ENCODE assay signal across 22 cellular contexts in the genomic region with DNA sequence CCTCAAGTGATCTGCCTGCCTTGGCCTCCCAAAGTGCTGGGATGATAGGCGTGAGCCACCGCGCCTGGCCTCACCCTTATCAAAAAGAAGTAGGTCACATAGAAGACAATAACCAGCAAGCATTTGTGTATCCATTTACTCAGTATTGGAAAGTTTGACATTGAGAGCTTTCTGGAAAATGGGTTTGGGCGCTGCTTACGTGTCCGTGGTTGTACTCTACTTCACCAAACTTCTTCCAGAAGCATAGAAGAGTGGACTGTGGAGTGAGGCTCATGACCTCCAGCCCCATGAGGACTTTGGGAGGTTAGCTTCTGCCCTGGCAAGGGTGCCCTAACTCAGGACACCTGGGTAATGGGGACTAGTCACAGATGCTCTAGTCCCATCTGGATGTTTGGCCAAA. TPM values are rescaled to one million over a fixed set of nuclear protein-coding genes. Genes with fewer than 3 reads are reported as not detected.
DNase-seq lines count a peak whose midpoint lies in the region; ATAC-seq, FAIRE-seq and TF ChIP-seq lines count a peak whose summit lies in the region.
"Had no signal": no experiment of that assay in that cellular context is flagged by ENCODE, and none has a peak within 500 bp of the region (broad histone marks: within the 10 kb centered on the region; RNA-seq: fewer than 3 reads in every experiment).

No MANE protein-coding gene starts in this region.

- no TSS peak for BruUV-seq in HCT116 (replicated peaks; lab: Mats Ljungman, UMichigan)

- CTCF ChIA-PET in HCT116 (lab: Charles Lee), result interaction anchor here (1.4 kb wide), 1 partner anchor 17 kb away, joined by 5 read pairs; no protein-coding TSS in a partner anchor

- H3K4me2 ChIP-seq in HCT116 (ENCODE audit: low read length) (peak overlapping the region; percentile 37), astrocyte (ENCODE audit: low read length) (peak overlapping the region; percentile 13)

- RAD21 ChIA-PET in HCT116 (lab: Charles Lee; ENCODE audit: low non-redundant PET in 1 of 2, low total read pairs in 2 of 2, uncharacterized antibody in 2 of 2, unreplicated experiment in 2 of 2), result no interaction called here

- H4K20me1 ChIP-seq in HCT116 (ENCODE audit: insufficient read depth) (no peaks in the 10 kb centered on the region), astrocyte (ENCODE audit: insufficient read depth, low read length) (peaks cover 8% of the 10 kb centered on the region)

- no peak overlapping the region for H3K27ac Mint-ChIP-seq in astrocyte (ENCODE audit: unreplicated experiment)
- H3K27ac Mint-ChIP-seq in activated naive CD4-positive, alpha-beta T cell treated with anti-CD3 and anti-CD28 coated beads, Interleukin-2, amount 50 U/mL, for 72 hours, result no peak overlapping the region
- H3K27ac Mint-ChIP-seq: activated naive CD8-positive, alpha-beta T cell treated with anti-CD3 and anti-CD28 coated beads, Interleukin-2, amount 50 U/mL, for 24 hours had no signal

- H3K36me3 ChIP-seq in HCT116 (ENCODE audit: control insufficient read depth in 1 of 2, insufficient read depth in 2 of 2, low read length in 2 of 2), result no peaks in the 10 kb centered on the region
- no peaks in the 10 kb centered on the region for H3K36me3 ChIP-seq in astrocyte (ENCODE audit: insufficient read depth, low read length)
- no peaks in the 10 kb centered on the region for H3K36me3 ChIP-seq in liver (ENCODE audit: control insufficient read depth in 4 of 4, insufficient read depth in 3 of 4, low read depth in 1 of 4, low read length in 3 of 4)
- no peaks in the 10 kb centered on the region for H3K36me3 ChIP-seq in thyroid gland
- H3K36me3 ChIP-seq: pancreas, suprapubic skin had no signal

- H3K9me2 ChIP-seq in HCT116 (ENCODE audit: insufficient read depth), result no peaks in the 10 kb centered on the region

- peaks cover 2% of the 10 kb centered on the region for H3K36me3 Mint-ChIP-seq in astrocyte (ENCODE audit: low read depth, unreplicated experiment)
- H3K36me3 Mint-ChIP-seq in activated naive CD4-positive, alpha-beta T cell treated with anti-CD3 and anti-CD28 coated beads, Interleukin-2, amount 50 U/mL, for 72 hours, result peaks cover 4 to 6% of the 10 kb centered on the region in 2 donors
- H3K36me3 Mint-ChIP-seq: memory B cell had no signal

- TF ChIP-seq RAD21 in HCT116 (IDR thresholded peaks at IDR 0.05; ENCODE audit: low read depth), result no peak
- TF ChIP-seq RAD21 in liver (IDR thresholded peaks at IDR 0.05), result no peak

- no peaks in the 10 kb centered on the region for H3K4me1 Mint-ChIP-seq in astrocyte (ENCODE audit: low read depth, unreplicated experiment)

- H3K27me3 ChIP-seq in HCT116 (ENCODE audit: insufficient read depth, low read length), result no peaks in the 10 kb centered on the region
- H3K27me3 ChIP-seq in astrocyte (ENCODE audit: insufficient read depth, low read length), result no peaks in the 10 kb centered on the region
- no peaks in the 10 kb centered on the region for H3K27me3 ChIP-seq in liver (ENCODE audit: control insufficient read depth in 4 of 4, insufficient read depth in 4 of 4, low read length in 3 of 4)
- no peaks in the 10 kb centered on the region for H3K27me3 ChIP-seq in thyroid gland
- H3K27me3 ChIP-seq: pancreas, suprapubic skin had no signal

- H3K9ac ChIP-seq in HCT116 (ENCODE audit: low read length), result no peak overlapping the region
- no peak overlapping the region for H3K9ac ChIP-seq in astrocyte (ENCODE audit: low read length)
- H3K9ac ChIP-seq in liver (ENCODE audit: low read depth in 1 of 2, low read length in 2 of 2), result peak overlapping the region in 1 of 2 donors; percentile 24

- H3K4me3 ChIP-seq in HCT116 (replicated peaks in 1 of 2; ENCODE audit: low read depth in 1 of 2, low read length in 2 of 2) (no peak overlapping the region), astrocyte (ENCODE audit: insufficient read depth, low read depth, low read length) (no peak overlapping the region), liver (ENCODE audit: low read depth in 1 of 3, low read length in 3 of 3) (peak overlapping the region in 1 of 3 donors; percentile 6), thyroid gland (replicated peaks in 1 of 3) (no peak overlapping the region)
- H3K4me3 ChIP-seq: GM12878, pancreas, suprapubic skin had no signal

- peaks cover 37% of the 10 kb centered on the region for H3K27me3 Mint-ChIP-seq in astrocyte (ENCODE audit: low read depth, unreplicated experiment)
- H3K27me3 Mint-ChIP-seq: activated naive CD8-positive, alpha-beta T cell treated with anti-CD3 and anti-CD28 coated beads, Interleukin-2, amount 50 U/mL, for 24 hours; effector memory CD8-positive, alpha-beta T cell; memory B cell had no signal

- POLR2A ChIA-PET in HCT116 (lab: Charles Lee), result interaction anchor here (0.9 kb wide), 1 partner anchor 9 kb away, joined by 3 read pairs; no protein-coding TSS in a partner anchor

- DNase-seq in HCT116 (ENCODE audit: low read depth, low spot score) (no peak), astrocyte (ENCODE audit: low read depth) (no peak), thyroid gland (no peak)
- no peak for DNase-seq in stimulated activated naive CD4-positive, alpha-beta T cell treated with Interleukin-2 at 50 U/mL for 16 hours (lab: John Stamatoyannopoulos, UW)
- no peak for DNase-seq in activated naive CD4-positive, alpha-beta T cell treated with anti-CD3 and anti-CD28 coated beads, Interleukin-2, amount 50 U/mL, for 72 hours (ENCODE audit: low spot score in 2 of 2)
- no peak for DNase-seq in activated CD8-positive, alpha-beta memory T cell treated with anti-CD3 and anti-CD28 coated beads, Interleukin-2, amount 50 U/mL, for 4 hours
- DNase-seq: activated CD4-positive, alpha-beta T cell treated with anti-CD3 and anti-CD28 coated beads for 4 hours; activated effector memory CD4-positive, alpha-beta T cell treated with Interleukin-2 at 50 U/mL for 16 hours; activated naive CD8-positive, alpha-beta T cell treated with anti-CD3 and anti-CD28 coated beads, Interleukin-2, amount 50 U/mL, for 24 hours; effector memory CD8-positive, alpha-beta T cell; Karpas-422; naive thymus-derived CD4-positive, alpha-beta T cell; NCI-H1930; T-helper 1 cell had no signal

- H3K4me1 ChIP-seq in HCT116 (ENCODE audit: control insufficient read depth in 1 of 2, insufficient read depth in 2 of 2, low read length in 2 of 2), result peaks cover 8 to 39% of the 10 kb centered on the region in 2 experiments; a peak in 3 of 4 replicates
- peaks cover 12% of the 10 kb centered on the region for H3K4me1 ChIP-seq in astrocyte (ENCODE audit: insufficient read depth, low read length)
- H3K4me1 ChIP-seq in liver (ENCODE audit: control insufficient read depth in 4 of 4, insufficient read depth in 4 of 4, low read length in 3 of 4), result peaks cover 5 to 43% (median 29%) of the 10 kb centered on the region in 4 donors
- peaks cover 21 to 32% of the 10 kb centered on the region in 2 donors for H3K4me1 ChIP-seq in thyroid gland

- no peak overlapping the region for H3K4me3 Mint-ChIP-seq in astrocyte (ENCODE audit: unreplicated experiment)
- H3K4me3 Mint-ChIP-seq: activated naive CD8-positive, alpha-beta T cell treated with anti-CD3 and anti-CD28 coated beads, Interleukin-2, amount 50 U/mL, for 24 hours; effector memory CD8-positive, alpha-beta T cell; memory B cell; naive thymus-derived CD4-positive, alpha-beta T cell had no signal

- intact Hi-C loops in HCT116 (cut with micrococcal nuclease), result loop anchor here (2.0 kb wide), 1 partner anchor 209 kb away; no protein-coding TSS in a partner anchor
- intact Hi-C loops in thyroid gland (cut with DNase I), result no loop called here

- FAIRE-seq in astrocyte (lab: Jason Lieb, UNC), result no peak
- FAIRE-seq: colon, GM12878, pancreas, TTC549 had no signal

- peaks cover 16% of the 10 kb centered on the region for H3K79me2 ChIP-seq in HCT116 (ENCODE audit: insufficient read depth, low read length)
- peaks cover 14% of the 10 kb centered on the region for H3K79me2 ChIP-seq in astrocyte (ENCODE audit: insufficient read depth, low read length)

- TF ChIP-seq POLR2A in HCT116 (IDR thresholded peaks at IDR 0.05; ENCODE audit: borderline replicate concordance, extremely low read depth, insufficient read depth, insufficient read length) (no peak), thyroid gland (IDR thresholded peaks at IDR 0.05) (no peak)

- H3K9me3 ChIP-seq in HCT116 (ENCODE audit: control insufficient read depth in 1 of 2, insufficient read depth in 1 of 2, low read depth in 1 of 2, low read length in 2 of 2) (no peaks in the 10 kb centered on the region), astrocyte (ENCODE audit: insufficient read depth, low read depth, low read length) (no peaks in the 10 kb centered on the region), liver (ENCODE audit: control insufficient read depth in 4 of 4, low read length in 3 of 4) (no peaks in the 10 kb centered on the region), thyroid gland (no peaks in the 10 kb centered on the region)
- H3K9me3 ChIP-seq: pancreas, suprapubic skin had no signal

- no peaks in the 10 kb centered on the region for H3K9me3 Mint-ChIP-seq in astrocyte (ENCODE audit: unreplicated experiment)
- no peaks in the 10 kb centered on the region for H3K9me3 Mint-ChIP-seq in activated naive CD4-positive, alpha-beta T cell treated with anti-CD3 and anti-CD28 coated beads, Interleukin-2, amount 50 U/mL, for 72 hours
- H3K9me3 Mint-ChIP-seq: activated naive CD8-positive, alpha-beta T cell treated with anti-CD3 and anti-CD28 coated beads, Interleukin-2, amount 50 U/mL, for 24 hours; effector memory CD8-positive, alpha-beta T cell; memory B cell; naive thymus-derived CD4-positive, alpha-beta T cell had no signal

- TF ChIP-seq CTCF in HCT116 (IDR thresholded peaks at IDR 0.05 in 2 of 3, conservative IDR thresholded peaks at IDR 0.05 in 1 of 3; ENCODE audit: borderline replicate concordance in 1 of 3, insufficient read depth in 1 of 3, low read depth in 2 of 3, low read length in 2 of 3), result no peak
- TF ChIP-seq CTCF in astrocyte (IDR thresholded peaks at IDR 0.05; ENCODE audit: insufficient read depth, low read depth, low read length), result no peak
- no peak for TF ChIP-seq CTCF in liver (IDR thresholded peaks at IDR 0.05; ENCODE audit: low read depth, low read length, missing input control)
- no peak for TF ChIP-seq CTCF in thyroid gland (IDR thresholded peaks at IDR 0.05)

- no peak for ATAC-seq in HCT116
- no peak for ATAC-seq in activated naive CD4-positive, alpha-beta T cell treated with anti-CD3 and anti-CD28 coated beads, Interleukin-2, amount 50 U/mL, for 72 hours
- ATAC-seq: activated naive CD8-positive, alpha-beta T cell treated with anti-CD3 and anti-CD28 coated beads, Interleukin-2, amount 50 U/mL, for 24 hours; effector memory CD8-positive, alpha-beta T cell; GM12878; naive thymus-derived CD4-positive, alpha-beta T cell; sciatic nerve had no signal

- H3K27ac ChIP-seq in HCT116 (ENCODE audit: low read depth, low read length) (no peak overlapping the region; the same call in 1 of the 2 replicates), astrocyte (ENCODE audit: low read depth, low read length) (no peak overlapping the region), liver (ENCODE audit: low read depth in 1 of 2, low read length in 2 of 2) (peak overlapping the region; percentile 99), thyroid gland (peak overlapping the region in 2 of 3 donors; percentile 11 to 47)
- H3K27ac ChIP-seq: suprapubic skin had no signal

- WGBS in liver, result 91% methylated on average over 6 of the region's 6 CpGs
- 96 to 100% methylated on average over 6 of the region's 6 CpGs for WGBS in thyroid gland, 2 donors

- H2AFZ ChIP-seq in HCT116 (ENCODE audit: low read depth, low read length, poor library complexity, severe bottlenecking) (no peak overlapping the region), astrocyte (ENCODE audit: low read depth, low read length) (no peak overlapping the region)

RNA-seq across cellular contexts. Expression of a gene that starts 3.7 kb away (rescaled TPM):
- total RNA-seq in HCT116 (2021; ENCODE audit: unreplicated experiment), result 231 TPM
- polyA plus RNA-seq in HCT116 (2012), result 178 and 235 TPM in 2 replicates
- total RNA-seq in astrocyte, result 85.3 and 119 TPM in 2 replicates
- total RNA-seq in liver, result 10 to 100 TPM; 45.3 to 75.8 TPM
- 10 to 100 TPM in 1 of 2 donors, 1 to 10 TPM in 1; 8.3 to 50.9 TPM for polyA plus RNA-seq in liver
- total RNA-seq in thyroid gland, result 100 to 1,000 TPM in 1 of 4 donors, 10 to 100 TPM in 3; 72.0 to 126 (median 84.9) TPM
- 10 to 100 TPM; 75.3 to 84.6 TPM for total RNA-seq in activated naive CD4-positive, alpha-beta T cell treated with anti-CD3 and anti-CD28 coated beads, Interleukin-2, amount 50 U/mL, for 72 hours

Comparison
In these comparisons a context has a peak if more than half of its experiments do, and no peak if none do; other contexts are left out.
1. H3K27ac ChIP-seq: peak in liver (2 of 2) and thyroid gland (2 of 3); none in HCT116 (single experiment) and astrocyte (single experiment).